In the genomic region with DNA sequence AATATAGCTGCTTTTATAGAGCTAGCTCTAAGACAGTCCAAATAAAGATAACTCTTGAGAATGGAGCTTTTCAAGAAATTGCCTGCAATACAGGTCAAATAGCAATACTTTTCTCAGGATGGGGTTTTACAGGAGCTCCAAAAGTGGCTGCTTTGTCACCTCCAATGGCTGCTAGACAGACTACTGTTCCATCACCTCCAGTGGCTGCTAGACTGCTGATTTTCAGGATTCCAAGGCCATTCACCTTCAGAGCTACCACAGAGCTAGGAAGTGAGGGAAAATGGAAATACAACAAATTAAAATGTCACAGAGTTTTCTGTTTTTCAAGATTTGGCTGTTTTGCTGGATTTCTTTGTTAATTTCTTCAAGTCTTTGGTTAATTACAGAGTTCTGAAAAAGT, we compare ENCODE assay signal across 26 cellular contexts.
"Had no signal": no experiment of that assay in that cellular context is flagged by ENCODE, and none has a peak within 500 bp of the region (broad histone marks: within the 10 kb centered on the region; RNA-seq: fewer than 3 reads in every experiment).

No MANE protein-coding gene starts in this region.

- ATAC-seq: effector memory CD8-positive, alpha-beta T cell; esophagus mucosa; foreskin keratinocyte; gastrocnemius medialis; gastroesophageal sphincter; heart left ventricle; heart right ventricle had no signal

- H3K27me3 Mint-ChIP-seq: effector memory CD8-positive, alpha-beta T cell had no signal

- H3K9me3 ChIP-seq: colonic mucosa, esophagus muscularis mucosa, esophagus squamous epithelium, gastrocnemius medialis, gastroesophageal sphincter, heart left ventricle, heart right ventricle had no signal

- H3K4me3 Mint-ChIP-seq: dendritic cell treated with granulocyte-macrophage colony-stimulating factor and Interleukin-4, amounts not matched to agents 40 ng/mL and 50 ng/mL, for 4 days; effector memory CD8-positive, alpha-beta T cell; endodermal cell had no signal

- H3K36me3 ChIP-seq: colonic mucosa, esophagus muscularis mucosa, esophagus squamous epithelium, gastrocnemius medialis, gastroesophageal sphincter, heart left ventricle, heart right ventricle had no signal

- H3K27ac Mint-ChIP-seq: dendritic cell treated with granulocyte-macrophage colony-stimulating factor and Interleukin-4, amounts not matched to agents 40 ng/mL and 50 ng/mL, for 4 days; effector memory CD8-positive, alpha-beta T cell; endodermal cell had no signal

- H3K9me3 Mint-ChIP-seq: dendritic cell treated with granulocyte-macrophage colony-stimulating factor and Interleukin-4, amounts not matched to agents 40 ng/mL and 50 ng/mL, for 4 days; endodermal cell had no signal

- H3K4me3 ChIP-seq: colonic mucosa, coronary artery, dorsolateral prefrontal cortex, esophagus muscularis mucosa, esophagus squamous epithelium, gastrocnemius medialis, gastroesophageal sphincter, heart left ventricle, heart right ventricle had no signal

- H3K27me3 ChIP-seq: colonic mucosa, esophagus muscularis mucosa, gastrocnemius medialis, gastroesophageal sphincter, heart left ventricle, heart right ventricle had no signal

- H3K27ac ChIP-seq: colonic mucosa, coronary artery, dorsolateral prefrontal cortex, epithelial cell of prostate, esophagus muscularis mucosa, esophagus squamous epithelium, foreskin keratinocyte, gastroesophageal sphincter had no signal

- H3K4me1 ChIP-seq: colonic mucosa, gastrocnemius medialis, gastroesophageal sphincter had no signal

- DNase-seq: colonic mucosa; cortex of kidney; dermis blood vessel endothelial cell; dorsolateral prefrontal cortex; effector CD4-positive, alpha-beta T cell; effector CD8-positive, alpha-beta T cell; effector memory CD4-positive, alpha-beta T cell; effector memory CD8-positive, alpha-beta T cell; endodermal cell; erythroblast; esophagus squamous epithelium; foreskin fibroblast; foreskin keratinocyte; foreskin melanocyte; gastrocnemius medialis; glutamatergic neuron; head of caudate nucleus; heart left ventricle; heart right ventricle had no signal

- FAIRE-seq: endothelial cell of umbilical vein had no signal
